7 cellular contexts compared by ENCODE assay signal in genomic region chr11:65472588-65473274, GRCh38. TPM values are rescaled to one million over a fixed set of nuclear protein-coding genes. Genes with fewer than 3 reads are reported as not detected.
DNase-seq lines count a peak whose midpoint lies in the region; ATAC-seq and TF ChIP-seq lines count a peak whose summit lies in the region.
"Not testable (repeated sequence)": the region's sequence is repeated elsewhere in the genome, so short reads cannot be mapped to it uniquely, and the experiment has no call there.

No MANE protein-coding gene starts in this region.

- not testable (repeated sequence) for ATAC-seq in SK-N-SH treated with all-trans-retinoic acid at 6 μM for 48 hours; right cardiac atrium; naive thymus-derived CD4-positive, alpha-beta T cell; stimulated activated memory B cell treated with anti-CD40 and anti-IgM and Interleukin-4, amounts not matched to agents 10 μg/mL and 1 μg/mL and 100 μg/mL, for 72 hours

- CTCF ChIA-PET in activated naive CD4-positive, alpha-beta T cell treated with anti-CD3 and anti-CD28 coated beads, Interleukin-2, amount 10 ng/mL, durations not matched to agents 7 days and 5 days (lab: Charles Lee), result interaction anchor here (1.1 to 10.1 kb wide), 7 partner anchors 8 to 56 kb away, joined by 3 to 146 read pairs (median 10); partner anchors contain the start of gene MALAT1
- CTCF ChIA-PET in naive thymus-derived CD4-positive, alpha-beta T cell (lab: Charles Lee), result interaction anchor here (0.6 to 3.7 kb wide), 10 partner anchors 10 to 135 kb away, joined by 3 to 42 read pairs (median 6); partner anchors contain the start of gene MALAT1

- POLR2A ChIA-PET in naive thymus-derived CD4-positive, alpha-beta T cell (lab: Charles Lee), result interaction anchor here (0.5 to 18.6 kb wide), 22 partner anchors 9 to 1993 kb away, joined by 3 to 1164 read pairs (median 5); partner anchors contain the start of genes FRMD8, MALAT1, NEAT1 and PCNX3

- H3K9ac ChIP-seq in colonic mucosa (ENCODE audit: low read depth in 2 of 2, low read length in 2 of 2), result peak overlapping the region in 1 of 2 donors; percentile 93

- not testable (repeated sequence) for H3K9me3 Mint-ChIP-seq in activated naive CD4-positive, alpha-beta T cell treated with anti-CD3 and anti-CD28 coated beads, Interleukin-2, amount 10 ng/mL, durations not matched to agents 7 days and 5 days; naive thymus-derived CD4-positive, alpha-beta T cell; stimulated activated memory B cell treated with anti-CD40 and anti-IgM and Interleukin-4, amounts not matched to agents 10 μg/mL and 1 μg/mL and 100 μg/mL, for 72 hours

- DNase-seq in GM12865 (ENCODE audit: low read depth); activated naive CD4-positive, alpha-beta T cell treated with anti-CD3 and anti-CD28 coated beads, Interleukin-2, amount 10 ng/mL, durations not matched to agents 7 days and 5 days; colonic mucosa; naive thymus-derived CD4-positive, alpha-beta T cell: not testable (repeated sequence)
- peak in 1 of 3 donors; percentile 19 for DNase-seq in right cardiac atrium

- peak overlapping the region; percentile 95 for H3K27ac Mint-ChIP-seq in activated naive CD4-positive, alpha-beta T cell treated with anti-CD3 and anti-CD28 coated beads, Interleukin-2, amount 10 ng/mL, durations not matched to agents 7 days and 5 days
- peak overlapping the region; percentile 97 to 100 (median 98) for H3K27ac Mint-ChIP-seq in naive thymus-derived CD4-positive, alpha-beta T cell
- H3K27ac Mint-ChIP-seq in stimulated activated memory B cell treated with anti-CD40 and anti-IgM and Interleukin-4, amounts not matched to agents 10 μg/mL and 1 μg/mL and 100 μg/mL, for 72 hours, result peak overlapping the region; percentile 92

- peaks cover 10% of the 10 kb centered on the region for H3K4me1 ChIP-seq in colonic mucosa
- peaks cover 14% of the 10 kb centered on the region for H3K4me1 ChIP-seq in right cardiac atrium (ENCODE audit: control insufficient read depth, insufficient read depth, low read length)
- peaks cover 16 to 26% of the 10 kb centered on the region in 2 donors for H3K4me1 ChIP-seq in naive thymus-derived CD4-positive, alpha-beta T cell (ENCODE audit: control insufficient read depth in 2 of 2, insufficient read depth in 2 of 2, low read length in 2 of 2)

- not testable (repeated sequence) for H3K27me3 Mint-ChIP-seq in activated naive CD4-positive, alpha-beta T cell treated with anti-CD3 and anti-CD28 coated beads, Interleukin-2, amount 10 ng/mL, durations not matched to agents 7 days and 5 days; naive thymus-derived CD4-positive, alpha-beta T cell; stimulated activated memory B cell treated with anti-CD40 and anti-IgM and Interleukin-4, amounts not matched to agents 10 μg/mL and 1 μg/mL and 100 μg/mL, for 72 hours

- not testable (repeated sequence) for TF ChIP-seq CTCF in GM12865 (IDR thresholded peaks at IDR 0.05; ENCODE audit: insufficient read depth, low read depth, low read length, missing control alignments); colonic mucosa (IDR thresholded peaks at IDR 0.05)

- not testable (repeated sequence) for H3K9me3 ChIP-seq in colonic mucosa; right cardiac atrium (ENCODE audit: control insufficient read depth, low read length); naive thymus-derived CD4-positive, alpha-beta T cell (ENCODE audit: control insufficient read depth in 2 of 3, low read length in 3 of 3)

- intact Hi-C loops in colonic mucosa (cut with DNase I) (loop anchor here (5.0 kb wide), 1 partner anchor 35 kb away; no protein-coding TSS in a partner anchor), right cardiac atrium (cut with DNase I) (loop anchor here in 1 of 4 donors (5.0 kb wide), 1 partner anchor 35 kb away; no protein-coding TSS in a partner anchor)
- intact Hi-C loops in naive thymus-derived CD4-positive, alpha-beta T cell (cut with micrococcal nuclease), result loop anchor here (1.0 to 2.0 kb wide), 5 partner anchors 18 to 90 kb away; partner anchors contain the start of gene SLC25A45 (in 1 of the 2)

- not testable (repeated sequence) for H3K4me3 Mint-ChIP-seq in activated naive CD4-positive, alpha-beta T cell treated with anti-CD3 and anti-CD28 coated beads, Interleukin-2, amount 10 ng/mL, durations not matched to agents 7 days and 5 days; stimulated activated memory B cell treated with anti-CD40 and anti-IgM and Interleukin-4, amounts not matched to agents 10 μg/mL and 1 μg/mL and 100 μg/mL, for 72 hours
- H3K4me3 Mint-ChIP-seq in naive thymus-derived CD4-positive, alpha-beta T cell, result peak overlapping the region in 9 of 10 donors; percentile 83 to 94 (median 85)

- H3K27ac ChIP-seq in colonic mucosa, result peak overlapping the region; percentile 93
- peak overlapping the region; percentile 100 for H3K27ac ChIP-seq in right cardiac atrium (ENCODE audit: low read length)
- peak overlapping the region; percentile 78 for H3K27ac ChIP-seq in naive thymus-derived CD4-positive, alpha-beta T cell (ENCODE audit: low read depth, low read length)

- 78% methylated on average over 14 of the region's 14 CpGs for WGBS in right cardiac atrium

- H3K4me1 Mint-ChIP-seq in activated naive CD4-positive, alpha-beta T cell treated with anti-CD3 and anti-CD28 coated beads, Interleukin-2, amount 10 ng/mL, durations not matched to agents 7 days and 5 days, result peaks cover 39% of the 10 kb centered on the region
- H3K4me1 Mint-ChIP-seq in naive thymus-derived CD4-positive, alpha-beta T cell, result peaks cover 11 to 42% (median 21%) of the 10 kb centered on the region in 7 donors
- peaks cover 44% of the 10 kb centered on the region for H3K4me1 Mint-ChIP-seq in stimulated activated memory B cell treated with anti-CD40 and anti-IgM and Interleukin-4, amounts not matched to agents 10 μg/mL and 1 μg/mL and 100 μg/mL, for 72 hours

- peak overlapping the region; percentile 61 for H3K4me3 ChIP-seq in GM12865 (ENCODE audit: low read depth, low read length)
- not testable (repeated sequence) for H3K4me3 ChIP-seq in colonic mucosa; right cardiac atrium (ENCODE audit: low read length); naive thymus-derived CD4-positive, alpha-beta T cell (ENCODE audit: low read length)

- not testable (repeated sequence) for H3K36me3 Mint-ChIP-seq in activated naive CD4-positive, alpha-beta T cell treated with anti-CD3 and anti-CD28 coated beads, Interleukin-2, amount 10 ng/mL, durations not matched to agents 7 days and 5 days; naive thymus-derived CD4-positive, alpha-beta T cell; stimulated activated memory B cell treated with anti-CD40 and anti-IgM and Interleukin-4, amounts not matched to agents 10 μg/mL and 1 μg/mL and 100 μg/mL, for 72 hours

- H3K27me3 ChIP-seq in colonic mucosa; right cardiac atrium (ENCODE audit: control insufficient read depth, insufficient read depth); naive thymus-derived CD4-positive, alpha-beta T cell (ENCODE audit: control insufficient read depth in 2 of 2, insufficient read depth in 2 of 2, low read length in 2 of 2): not testable (repeated sequence)

- H3K36me3 ChIP-seq in colonic mucosa; naive thymus-derived CD4-positive, alpha-beta T cell (ENCODE audit: control insufficient read depth in 2 of 3, insufficient read depth in 3 of 3, low read length in 3 of 3): not testable (repeated sequence)

TF ChIP-seq in SK-N-SH treated with all-trans-retinoic acid at 6 μM for 48 hours, 23 proteins besides CTCF, POLR2A, EP300 and RAD21:
- 0 out of 2 replicates have a peak, but pooled peaks have one; percentile 17 for TF ChIP-seq ZFP3 (CRISPR knock-in tag; IDR thresholded peaks at IDR 0.05)

RNA-seq across cellular contexts. Expression of gene MALAT1, which starts 26.1 kb away (rescaled TPM):
- total RNA-seq in colonic mucosa (1,000 to 10,000 TPM; 4,716 to 6,071 TPM), right cardiac atrium (1,000 to 10,000 TPM; 3,773 to 5,353 (median 5,000) TPM)
- 1,948 TPM for polyA plus RNA-seq in right cardiac atrium
- total RNA-seq in naive thymus-derived CD4-positive, alpha-beta T cell, result over 10,000 TPM in 4 of 5 experiments, 1,000 to 10,000 TPM in 1; 8,375 to 32,234 (median 31,408) TPM
- 1,000 to 10,000 TPM in 1 of 2 donors, 100 to 1,000 TPM in 1; 734 to 5,106 TPM for polyA plus RNA-seq in naive thymus-derived CD4-positive, alpha-beta T cell

RNA-seq across cellular contexts. Expression of gene NEAT1, which starts 50.1 kb away (rescaled TPM):
- total RNA-seq in colonic mucosa (100 to 1,000 TPM; 269 to 502 TPM), right cardiac atrium (100 to 1,000 TPM; 346 to 441 (median 427) TPM)
- 441 TPM for polyA plus RNA-seq in right cardiac atrium
- 1,000 to 10,000 TPM in 1 of 5 experiments, 100 to 1,000 TPM in 4; 358 to 1,454 (median 414) TPM for total RNA-seq in naive thymus-derived CD4-positive, alpha-beta T cell
- polyA plus RNA-seq in naive thymus-derived CD4-positive, alpha-beta T cell, result 1 to 10 TPM; 2.5 to 2.6 TPM

RNA-seq across cellular contexts. Expression of gene SCYL1, which starts 52.2 kb away (rescaled TPM):
- total RNA-seq in colonic mucosa (10 to 100 TPM; 59.2 to 84.1 TPM), right cardiac atrium (10 to 100 TPM; 59.9 to 65.2 (median 62.8) TPM)
- 56.6 TPM for polyA plus RNA-seq in right cardiac atrium
- total RNA-seq in naive thymus-derived CD4-positive, alpha-beta T cell, result 10 to 100 TPM; 63.2 to 79.8 (median 70.4) TPM
- 10 to 100 TPM; 27.0 to 69.1 TPM for polyA plus RNA-seq in naive thymus-derived CD4-positive, alpha-beta T cell
